Comparison of ENCODE assay signal across 8 cellular contexts in genomic region chr1:206684003-206684402, GRCh38. TPM values are rescaled to one million over a fixed set of nuclear protein-coding genes. Genes with fewer than 3 reads are reported as not detected.
DNase-seq lines count a peak whose midpoint lies in the region; ATAC-seq, FAIRE-seq and TF ChIP-seq lines count a peak whose summit lies in the region.

No MANE protein-coding gene starts in this region.

- no peaks in the 10 kb centered on the region for H3K9me3 Mint-ChIP-seq in type B pancreatic cell

- H3K27me3 Mint-ChIP-seq in type B pancreatic cell = peaks cover 39% of the 10 kb centered on the region

- no peak for TF ChIP-seq EP300 in GM12878 (IDR thresholded peaks at IDR 0.05; ENCODE audit: borderline replicate concordance in 1 of 2, control insufficient read depth in 1 of 2, low read depth in 2 of 2, low read length in 2 of 2)

- in situ Hi-C loops in GM12878 (cut with MboI) = no loop called here

- peak overlapping the region; percentile 90 for H3K4me3 Mint-ChIP-seq in type B pancreatic cell

- peak overlapping the region; percentile 86 for H3K27ac Mint-ChIP-seq in type B pancreatic cell

- H3K4me1 ChIP-seq in heart left ventricle = peaks cover 8 to 60% (median 29%) of the 10 kb centered on the region in 12 donors
- H3K4me1 ChIP-seq in GM12878 (ENCODE audit: control insufficient read depth, insufficient read depth, low read length) = peaks cover 46% of the 10 kb centered on the region
- peaks cover 0 to 40% (median 17%) of the 10 kb centered on the region in 4 donors for H3K4me1 ChIP-seq in right lobe of liver

- H2AFZ ChIP-seq in GM12878 (ENCODE audit: control insufficient read depth, low read depth, low read length) = no peak overlapping the region

- BruUV-seq in GM12878 (replicated peaks; lab: Mats Ljungman, UMichigan) = no TSS peak

- TF ChIP-seq POLR2A in heart left ventricle (IDR thresholded peaks at IDR 0.05) (no peak), GM12878 (IDR thresholded peaks at IDR 0.05; ENCODE audit: low read depth, low read length) (no peak), right lobe of liver (IDR thresholded peaks at IDR 0.05) (no peak)

- H3K79me2 ChIP-seq in GM12878 (ENCODE audit: control insufficient read depth, insufficient read depth, low read length) = peaks cover 35% of the 10 kb centered on the region

- CTCF ChIA-PET in GM12878 (lab: Yijun Ruan, JAX) = interaction anchor here (1.2 to 2.2 kb wide), 2 partner anchors 21 to 44 kb away, joined by 4 to 9 read pairs; no protein-coding TSS in a partner anchor

- H3K9ac ChIP-seq in GM12878 (ENCODE audit: control insufficient read depth, insufficient read depth, low read length) = no peak overlapping the region

- RAD21 ChIA-PET in GM12878 (lab: Charles Lee; ENCODE audit: unreplicated experiment) = interaction anchor here (0.7 to 6.8 kb wide), 6 partner anchors 11 to 74 kb away, joined by 3 to 22 read pairs (median 6); partner anchors contain the start of gene DYRK3

- H3K36me3 ChIP-seq in heart left ventricle (no peaks in the 10 kb centered on the region), GM12878 (ENCODE audit: control insufficient read depth in 2 of 2, insufficient read depth in 2 of 2, low read length in 1 of 2) (no peaks in the 10 kb centered on the region), right lobe of liver (no peaks in the 10 kb centered on the region)

- no peak for FAIRE-seq in GM12878 (lab: Jason Lieb, UNC)

- H3K36me3 Mint-ChIP-seq in type B pancreatic cell = no peaks in the 10 kb centered on the region

- SMC1A ChIA-PET in GM12878 (lab: Charles Lee; ENCODE audit: uncharacterized antibody, unreplicated experiment) = interaction anchor here (1.0 to 5.2 kb wide), 10 partner anchors 15 to 86 kb away, joined by 3 to 29 read pairs (median 6); partner anchors contain the start of gene IL19

- ATAC-seq in heart left ventricle = no peak
- no peak for ATAC-seq in left ventricle myocardium superior
- ATAC-seq in GM12878 = no peak
- ATAC-seq in right lobe of liver = no peak

- TF ChIP-seq RAD21 in GM12878 (IDR thresholded peaks at IDR 0.05; ENCODE audit: insufficient read depth, low read depth, low read length) = no peak

- TF ChIP-seq CTCF in heart left ventricle (IDR thresholded peaks at IDR 0.05) (no peak), GM12878 (IDR thresholded peaks at IDR 0.05 in 2 of 3, conservative IDR thresholded peaks at IDR 0.05 in 1 of 3; ENCODE audit: control insufficient read depth in 2 of 3, extremely low read depth in 1 of 3, insufficient read depth in 1 of 3, low read depth in 3 of 3, low read length in 3 of 3) (no peak), right lobe of liver (IDR thresholded peaks at IDR 0.05) (no peak), type B pancreatic cell (conservative IDR thresholded peaks at IDR 0.05) (no peak)

- POLR2A ChIA-PET in GM12878 (lab: Charles Lee) = interaction anchor here (18.5 kb wide), 1 partner anchor 26 kb away, joined by 334 read pairs; no protein-coding TSS in a partner anchor

- peak overlapping the region in 6 of 12 donors; percentile 97 to 99 (median 98) for H3K27ac ChIP-seq in heart left ventricle
- H3K27ac ChIP-seq in GM12878 (ENCODE audit: control insufficient read depth, insufficient read depth) = no peak overlapping the region
- no peak overlapping the region for H3K27ac ChIP-seq in right lobe of liver

- H3K27me3 ChIP-seq in heart left ventricle (no peaks in the 10 kb centered on the region), GM12878 (replicated peaks in 1 of 2; ENCODE audit: control insufficient read depth in 2 of 2, insufficient read depth in 2 of 2, low read length in 1 of 2) (no peaks in the 10 kb centered on the region), right lobe of liver (no peaks in the 10 kb centered on the region)

- no peaks in the 10 kb centered on the region for H4K20me1 ChIP-seq in GM12878 (ENCODE audit: control insufficient read depth, insufficient read depth)

- H3K9me3 ChIP-seq in heart left ventricle = no peaks in the 10 kb centered on the region
- H3K9me3 ChIP-seq in GM12878 (replicated peaks; ENCODE audit: control insufficient read depth, insufficient read depth, low read length) = no peaks in the 10 kb centered on the region
- H3K9me3 ChIP-seq in right lobe of liver = no peaks in the 10 kb centered on the region

- DNase-seq in heart left ventricle (no peak), left ventricle myocardium superior (no peak), GM12878 (ENCODE audit: low read depth, low spot score) (no peak), right lobe of liver (no peak), type B pancreatic cell (ENCODE audit: extremely low spot score, unreplicated experiment) (no peak), kidney tubule cell (ENCODE audit: low spot score) (no peak), HT-29 (ENCODE audit: low spot score) (no peak)
- no peak for DNase-seq in stimulated activated CD8-positive, alpha-beta memory T cell treated with anti-CD3 and anti-CD28 coated beads, Interleukin-4, amount 100 ng/mL, for 48 hours

- H3K4me3 ChIP-seq in heart left ventricle = peak overlapping the region in 9 of 12 donors; percentile 72 to 97 (median 84)
- peak overlapping the region; percentile 55; the same call in 1 of the 2 replicates for H3K4me3 ChIP-seq in GM12878
- peak overlapping the region in 2 of 3 donors; percentile 70 to 80 for H3K4me3 ChIP-seq in right lobe of liver

- peaks cover 24% of the 10 kb centered on the region for H3K4me1 Mint-ChIP-seq in type B pancreatic cell (ENCODE audit: unreplicated experiment)

- intact Hi-C loops in heart left ventricle (cut with DNase I) (loop anchor here in 4 of 10 donors (2.0 kb wide), 2 partner anchors 19 to 25 kb away; no protein-coding TSS in a partner anchor), left ventricle myocardium superior (cut with micrococcal nuclease) (no loop called here), GM12878 (cut with micrococcal nuclease; ENCODE audit: unreplicated experiment) (loop anchor here (5.0 kb wide), 2 partner anchors 127 to 238 kb away; partner anchors contain the start of gene FCMR), right lobe of liver (cut with DNase I) (no loop called here)

- WGBS in heart left ventricle, 4 donors = 53 to 59% (median 58%) methylated on average over 8 of the region's 8 CpGs
- WGBS in GM12878 (ENCODE audit: insufficient coverage, insufficient replicate concordance, low lambda C conversion rate, missing lambda C conversion rate) = 51% methylated on average over 8 of the region's 8 CpGs
- 51% methylated on average over 8 of the region's 8 CpGs for WGBS in right lobe of liver (ENCODE audit: insufficient coverage, low coverage, low lambda C conversion rate, missing lambda C conversion rate)

- H3K4me2 ChIP-seq in GM12878 (ENCODE audit: control insufficient read depth, insufficient read depth) = peak overlapping the region; percentile 53; the same call in 1 of the 2 replicates

TF ChIP-seq in GM12878, 131 proteins besides CTCF, POLR2A, EP300 and RAD21 (continues in another document):
- TF ChIP-seq WRNIP1 (IDR thresholded peaks at IDR 0.05; ENCODE audit: borderline replicate concordance, low read depth, low read length) = no peak
- TF ChIP-seq CEBPB (IDR thresholded peaks at IDR 0.05; ENCODE audit: borderline replicate concordance in 1 of 2, low read depth in 2 of 2, low read length in 2 of 2) = no peak

RNA-seq across cellular contexts. Expression of gene MAPKAPK2, which starts 0.7 kb away (rescaled TPM):
- total RNA-seq in heart left ventricle (100 to 1,000 TPM; 163 to 327 (median 223) TPM), left ventricle myocardium superior (228 TPM), GM12878 (2014; rRNA removed) (59.9 and 62.6 TPM in 2 replicates), GM12878 (2014; rRNA removed; fragmentation: Illumina TruSeq; extraction: Trizol) (36.1 and 38.8 TPM in 2 replicates), GM12878 (2021) (92.2 and 93.0 TPM in 2 replicates), right lobe of liver (10 to 100 TPM; 25.6 to 46.6 (median 34.0) TPM), type B pancreatic cell (ENCODE audit: low replicate concordance) (62.3 and 63.1 TPM in 2 replicates)
- polyA plus RNA-seq in heart left ventricle (100 to 1,000 TPM; 126 to 227 TPM), GM12878 (2011; rRNA removed) (51.0 and 71.7 TPM in 2 replicates), GM12878 (2014; fragmentation: Illumina TruSeq; extraction: Trizol) (66.8 and 70.6 TPM in 2 replicates), GM12878 (2014; fragmentation: Nextera tagmentation; extraction: Ambion mirVana) (1 to 10 TPM in 1 of 2 experiments, under 1 TPM in 1; 0.72 to 4.9 TPM), GM12878 (2014; rRNA removed) (65.5 and 65.7 TPM in 2 replicates), GM12878 (2016; fragmentation: Nextera tagmentation; extraction: Ambion mirVana) (1 to 10 TPM; 4.2 to 6.2 TPM)
- total RNA-seq in GM12878 (2013; cell fraction: nucleolus; rRNA removed) = 38.9 and 42.0 TPM in 2 replicates
- polyA plus RNA-seq in GM12878 (2011; ENCODE audit: low read depth) = 44.2 TPM
- 83.8 and 84.4 TPM in 2 replicates for polyA plus RNA-seq in GM12878 (2011; cell fraction: cytosol; rRNA removed)
- polyA plus RNA-seq in GM12878 (2011; cell fraction: nucleus; rRNA removed) = 110 and 118 TPM in 2 replicates
- 44.4 and 63.5 TPM in 2 replicates for polyA plus RNA-seq in GM12878 (2012)
- polyA minus RNA-seq in GM12878 (2011; rRNA and poly(A)+ RNA removed) = 67.7 and 81.3 TPM in 2 replicates
- 25.1 and 29.4 TPM in 2 replicates for polyA minus RNA-seq in GM12878 (2011; cell fraction: cytosol; rRNA and poly(A)+ RNA removed)
- 23.2 and 39.0 TPM in 2 replicates for polyA minus RNA-seq in GM12878 (2011; cell fraction: nucleus; rRNA and poly(A)+ RNA removed)
- 41.9 and 50.4 TPM in 2 replicates for total RNA-seq in HT-29 (2014; rRNA removed; shearing (Covaris generic))

RNA-seq across cellular contexts. Expression of gene DYRK3, which starts 48.7 kb away (rescaled TPM):
- total RNA-seq in heart left ventricle (10 to 100 TPM; 11.2 to 32.5 (median 15.9) TPM), left ventricle myocardium superior (22.2 TPM), GM12878 (2014; rRNA removed) (10.7 and 11.1 TPM in 2 replicates), GM12878 (2014; rRNA removed; fragmentation: Illumina TruSeq; extraction: Trizol) (10.0 and 10.7 TPM in 2 replicates), GM12878 (2021) (8.9 and 11.2 TPM in 2 replicates), right lobe of liver (1 to 10 TPM; 2.8 to 5.6 (median 4.0) TPM), type B pancreatic cell (ENCODE audit: low replicate concordance) (1.0 and 7.2 TPM in 2 replicates)
- polyA plus RNA-seq in heart left ventricle (10 to 100 TPM in 1 of 2 donors, 1 to 10 TPM in 1; 6.5 to 26.0 TPM), GM12878 (2011; rRNA removed) (12.9 and 15.4 TPM in 2 replicates), GM12878 (2014; fragmentation: Illumina TruSeq; extraction: Trizol) (9.8 and 14.9 TPM in 2 replicates), GM12878 (2014; fragmentation: Nextera tagmentation; extraction: Ambion mirVana) (1 to 10 TPM; 1.6 to 2.8 TPM), GM12878 (2014; rRNA removed) (6.0 and 8.6 TPM in 2 replicates), GM12878 (2016; fragmentation: Nextera tagmentation; extraction: Ambion mirVana) (10 to 100 TPM in 1 of 2 experiments, 1 to 10 TPM in 1; 10.0 to 11.7 TPM)
- 26.7 and 27.4 TPM in 2 replicates for total RNA-seq in GM12878 (2013; cell fraction: nucleolus; rRNA removed)
- 2.8 TPM for polyA plus RNA-seq in GM12878 (2011; ENCODE audit: low read depth)
- polyA plus RNA-seq in GM12878 (2011; cell fraction: cytosol; rRNA removed) = 8.8 and 9.4 TPM in 2 replicates
- 7.3 and 7.8 TPM in 2 replicates for polyA plus RNA-seq in GM12878 (2011; cell fraction: nucleus; rRNA removed)
- 3.7 and 6.0 TPM in 2 replicates for polyA plus RNA-seq in GM12878 (2012)
- polyA minus RNA-seq in GM12878 (2011; rRNA and poly(A)+ RNA removed) = 15.7 and 16.0 TPM in 2 replicates
- polyA minus RNA-seq in GM12878 (2011; cell fraction: cytosol; rRNA and poly(A)+ RNA removed) = 6.0 and 7.1 TPM in 2 replicates
- 5.1 and 8.2 TPM in 2 replicates for polyA minus RNA-seq in GM12878 (2011; cell fraction: nucleus; rRNA and poly(A)+ RNA removed)
- 0.31 and 0.36 TPM in 2 replicates for total RNA-seq in HT-29 (2014; rRNA removed; shearing (Covaris generic))
